In genomic region chr12:100986595-100987547, GRCh38 we compare ENCODE assay signal across 1 cellular context.
TF ChIP-seq lines count a peak whose summit lies in the region.

No MANE protein-coding gene starts in this region.

TF ChIP-seq in GM23338, 12 proteins besides CTCF, POLR2A, EP300 and RAD21 (continued from another document):
- no peak for TF ChIP-seq ETS1 (IDR thresholded peaks at IDR 0.05)
- no peak for TF ChIP-seq NANOG (IDR thresholded peaks at IDR 0.05; ENCODE audit: borderline replicate concordance)
- TF ChIP-seq REST (IDR thresholded peaks at IDR 0.05; ENCODE audit: unreplicated experiment), result no peak
- TF ChIP-seq ZNF114 (CRISPR knock-in tag; IDR thresholded peaks at IDR 0.05), result no peak
- TF ChIP-seq EZH2phosphoT487 (IDR thresholded peaks at IDR 0.05; ENCODE audit: unreplicated experiment), result no peak
- TF ChIP-seq STAT1 (IDR thresholded peaks at IDR 0.05; ENCODE audit: unreplicated experiment), result no peak
